In genomic region chrX:48833531-48834138, GRCh38 we compare ENCODE assay signal across 17 cellular contexts. TPM values are rescaled to one million over a fixed set of nuclear protein-coding genes. Genes with fewer than 3 reads are reported as not detected.
DNase-seq lines count a peak whose midpoint lies in the region; ATAC-seq, FAIRE-seq and TF ChIP-seq lines count a peak whose summit lies in the region.
"Had no signal": no experiment of that assay in that cellular context is flagged by ENCODE, and none has a peak within 500 bp of the region (broad histone marks: within the 10 kb centered on the region; RNA-seq: fewer than 3 reads in every experiment).

No MANE protein-coding gene starts in this region.

- TF ChIP-seq CTCF in OCI-LY1 (IDR thresholded peaks at IDR 0.05; ENCODE audit: low read length): no peak
- TF ChIP-seq CTCF in endodermal cell (conservative IDR thresholded peaks at IDR 0.05): peak; percentile 34

- no peak overlapping the region for H3K27ac Mint-ChIP-seq in activated naive CD4-positive, alpha-beta T cell treated with anti-CD3 and anti-CD28 coated beads, Interleukin-2, amount 10 ng/mL, durations not matched to agents 7 days and 5 days
- H3K27ac Mint-ChIP-seq in activated naive CD4-positive, alpha-beta T cell treated with anti-CD3 and anti-CD28 coated beads, Interleukin-2, amount 50 U/mL, for 72 hours: no peak overlapping the region
- H3K27ac Mint-ChIP-seq in endodermal cell: no peak overlapping the region
- H3K27ac Mint-ChIP-seq in activated CD8-positive, alpha-beta T cell treated with anti-CD3 and anti-CD28 coated beads, Interleukin-2, amount 10 ng/mL, durations not matched to agents 7 days and 5 days: no peak overlapping the region

- POLR2A ChIA-PET in activated CD8-positive, alpha-beta T cell treated with anti-CD3 and anti-CD28 coated beads, Interleukin-2, amount 10 ng/mL, durations not matched to agents 7 days and 5 days (lab: Charles Lee): no interaction called here

- H2AFZ ChIP-seq in OCI-LY1 (ENCODE audit: low read length): no peak overlapping the region

- ATAC-seq in activated naive CD4-positive, alpha-beta T cell treated with anti-CD3 and anti-CD28 coated beads, Interleukin-2, amount 50 U/mL, for 72 hours: no peak
- ATAC-seq in HG02798 (IDR thresholded peaks at IDR 0.05; ENCODE audit: poor library complexity, unreplicated experiment): no peak
- no peak for ATAC-seq in activated CD8-positive, alpha-beta T cell treated with anti-CD3 and anti-CD28 coated beads, Interleukin-2, amount 10 ng/mL, durations not matched to agents 7 days and 5 days
- ATAC-seq: GM12878 had no signal

- peak overlapping the region; percentile 64; the same call in 1 of the 2 replicates for H3K4me2 ChIP-seq in OCI-LY1 (ENCODE audit: low read length)

- H3K4me3 ChIP-seq in OCI-LY1 (ENCODE audit: low read depth, low read length, poor library complexity, severe bottlenecking): peak overlapping the region; percentile 76
- H3K4me3 ChIP-seq in endodermal cell (ENCODE audit: low read length): no peak overlapping the region
- no peak overlapping the region for H3K4me3 ChIP-seq in small intestine (ENCODE audit: low read depth in 1 of 2, low read length in 2 of 2)
- H3K4me3 ChIP-seq: GM12878 had no signal

- no peaks in the 10 kb centered on the region for H3K9me3 ChIP-seq in OCI-LY1 (ENCODE audit: low read length)
- H3K9me3 ChIP-seq in endodermal cell (ENCODE audit: control insufficient read depth, low read length): no peaks in the 10 kb centered on the region
- H3K9me3 ChIP-seq in small intestine (ENCODE audit: control insufficient read depth, low read depth): no peaks in the 10 kb centered on the region

- no peaks in the 10 kb centered on the region for H3K9me2 ChIP-seq in OCI-LY1 (ENCODE audit: low read depth, low read length)

- 56 to 58% methylated on average over 5 to 7 of the region's 9 CpGs for WGBS in endodermal cell (ENCODE audit: insufficient coverage in 1 of 2, insufficient read length in 1 of 2), 2 experiments
- WGBS in small intestine, 3 donors: 24 to 40% (median 30%) methylated on average over 9 of the region's 9 CpGs

- H3K79me2 ChIP-seq in OCI-LY1 (ENCODE audit: insufficient read depth, low read length): no peaks in the 10 kb centered on the region

- H3K9me3 Mint-ChIP-seq in activated naive CD4-positive, alpha-beta T cell treated with anti-CD3 and anti-CD28 coated beads, Interleukin-2, amount 10 ng/mL, durations not matched to agents 7 days and 5 days: no peaks in the 10 kb centered on the region
- H3K9me3 Mint-ChIP-seq in activated naive CD4-positive, alpha-beta T cell treated with anti-CD3 and anti-CD28 coated beads, Interleukin-2, amount 50 U/mL, for 72 hours: no peaks in the 10 kb centered on the region
- peaks cover 68% of the 10 kb centered on the region for H3K9me3 Mint-ChIP-seq in endodermal cell
- no peaks in the 10 kb centered on the region for H3K9me3 Mint-ChIP-seq in activated CD8-positive, alpha-beta T cell treated with anti-CD3 and anti-CD28 coated beads, Interleukin-2, amount 10 ng/mL, durations not matched to agents 7 days and 5 days (ENCODE audit: insufficient read depth)

- no peaks in the 10 kb centered on the region for H3K36me3 Mint-ChIP-seq in activated naive CD4-positive, alpha-beta T cell treated with anti-CD3 and anti-CD28 coated beads, Interleukin-2, amount 10 ng/mL, durations not matched to agents 7 days and 5 days
- H3K36me3 Mint-ChIP-seq in activated naive CD4-positive, alpha-beta T cell treated with anti-CD3 and anti-CD28 coated beads, Interleukin-2, amount 50 U/mL, for 72 hours: no peaks in the 10 kb centered on the region
- no peaks in the 10 kb centered on the region for H3K36me3 Mint-ChIP-seq in endodermal cell (ENCODE audit: low read depth)
- H3K36me3 Mint-ChIP-seq in activated CD8-positive, alpha-beta T cell treated with anti-CD3 and anti-CD28 coated beads, Interleukin-2, amount 10 ng/mL, durations not matched to agents 7 days and 5 days (ENCODE audit: low read depth): no peaks in the 10 kb centered on the region

- DNase-seq in activated naive CD4-positive, alpha-beta T cell treated with anti-CD3 and anti-CD28 coated beads, Interleukin-2, amount 10 ng/mL, durations not matched to agents 7 days and 5 days: no peak
- DNase-seq in activated naive CD4-positive, alpha-beta T cell treated with anti-CD3 and anti-CD28 coated beads, Interleukin-2, amount 50 U/mL, for 72 hours (ENCODE audit: low spot score in 2 of 2): no peak
- no peak for DNase-seq in endodermal cell
- DNase-seq in small intestine: peak; percentile 10
- DNase-seq in UCSD-AML1 (lab: John Stamatoyannopoulos, UW; ENCODE audit: unreplicated experiment): no peak
- no peak for DNase-seq in activated CD8-positive, alpha-beta T cell treated with anti-CD3 and anti-CD28 coated beads, Interleukin-2, amount 10 ng/mL, durations not matched to agents 7 days and 5 days
- DNase-seq: foreskin melanocyte, NCI-H510A, T1000 had no signal

- peak overlapping the region; percentile 2 for H3K4me3 Mint-ChIP-seq in activated naive CD4-positive, alpha-beta T cell treated with anti-CD3 and anti-CD28 coated beads, Interleukin-2, amount 10 ng/mL, durations not matched to agents 7 days and 5 days
- no peak overlapping the region for H3K4me3 Mint-ChIP-seq in endodermal cell
- no peak overlapping the region for H3K4me3 Mint-ChIP-seq in activated CD8-positive, alpha-beta T cell treated with anti-CD3 and anti-CD28 coated beads, Interleukin-2, amount 10 ng/mL, durations not matched to agents 7 days and 5 days

- peaks cover 17% of the 10 kb centered on the region for H3K4me1 ChIP-seq in OCI-LY1 (ENCODE audit: insufficient read depth, low read length, severe bottlenecking)
- no peaks in the 10 kb centered on the region for H3K4me1 ChIP-seq in endodermal cell (ENCODE audit: control insufficient read depth, insufficient read depth, low read length)
- H3K4me1 ChIP-seq in small intestine (ENCODE audit: control insufficient read depth in 2 of 2, insufficient read depth in 1 of 2, low read depth in 1 of 2, low read length in 1 of 2): no peaks in the 10 kb centered on the region

- H3K4me1 Mint-ChIP-seq in activated naive CD4-positive, alpha-beta T cell treated with anti-CD3 and anti-CD28 coated beads, Interleukin-2, amount 10 ng/mL, durations not matched to agents 7 days and 5 days: peaks cover 18% of the 10 kb centered on the region
- H3K4me1 Mint-ChIP-seq in endodermal cell: no peaks in the 10 kb centered on the region
- peaks cover 14% of the 10 kb centered on the region for H3K4me1 Mint-ChIP-seq in activated CD8-positive, alpha-beta T cell treated with anti-CD3 and anti-CD28 coated beads, Interleukin-2, amount 10 ng/mL, durations not matched to agents 7 days and 5 days (ENCODE audit: low read depth)

- H3K36me3 ChIP-seq in OCI-LY1 (ENCODE audit: insufficient read depth, low read length): no peaks in the 10 kb centered on the region
- H3K36me3 ChIP-seq in endodermal cell (ENCODE audit: control insufficient read depth, insufficient read depth, low read length): no peaks in the 10 kb centered on the region
- no peaks in the 10 kb centered on the region for H3K36me3 ChIP-seq in small intestine (ENCODE audit: control insufficient read depth in 2 of 2, insufficient read depth in 2 of 2, low read length in 2 of 2)

- CTCF ChIA-PET in activated naive CD4-positive, alpha-beta T cell treated with anti-CD3 and anti-CD28 coated beads, Interleukin-2, amount 10 ng/mL, durations not matched to agents 7 days and 5 days (lab: Charles Lee): no interaction called here
- CTCF ChIA-PET in activated CD8-positive, alpha-beta T cell treated with anti-CD3 and anti-CD28 coated beads, Interleukin-2, amount 10 ng/mL, durations not matched to agents 7 days and 5 days (lab: Charles Lee): no interaction called here

- H3K9ac ChIP-seq in OCI-LY1 (ENCODE audit: low read length) (no peak overlapping the region), endodermal cell (ENCODE audit: extremely low read depth, low read length, poor library complexity, severe bottlenecking) (no peak overlapping the region)

- no peaks in the 10 kb centered on the region for H3K27me3 ChIP-seq in OCI-LY1 (ENCODE audit: insufficient read depth, low read length)
- H3K27me3 ChIP-seq in endodermal cell (ENCODE audit: control insufficient read depth, insufficient read depth, low read length, poor library complexity, severe bottlenecking): peaks cover 60% of the 10 kb centered on the region
- peaks cover 4 to 8% of the 10 kb centered on the region in 2 donors for H3K27me3 ChIP-seq in small intestine (ENCODE audit: control insufficient read depth in 2 of 2, insufficient read depth in 2 of 2, low read length in 2 of 2)

- no peak for FAIRE-seq in small intestine (lab: Jason Lieb, UNC)
- FAIRE-seq: GM12878 had no signal

- no peaks in the 10 kb centered on the region for H4K20me1 ChIP-seq in OCI-LY1 (ENCODE audit: insufficient read depth, low read length)

- H3K27me3 Mint-ChIP-seq in activated naive CD4-positive, alpha-beta T cell treated with anti-CD3 and anti-CD28 coated beads, Interleukin-2, amount 10 ng/mL, durations not matched to agents 7 days and 5 days: peaks cover 79% of the 10 kb centered on the region
- H3K27me3 Mint-ChIP-seq in endodermal cell (ENCODE audit: insufficient read depth): peaks cover 84% of the 10 kb centered on the region
- H3K27me3 Mint-ChIP-seq in activated CD8-positive, alpha-beta T cell treated with anti-CD3 and anti-CD28 coated beads, Interleukin-2, amount 10 ng/mL, durations not matched to agents 7 days and 5 days (ENCODE audit: low read depth): peaks cover 48% of the 10 kb centered on the region

- H3K27ac ChIP-seq in OCI-LY1 (ENCODE audit: low read depth, low read length, poor library complexity, severe bottlenecking) (no peak overlapping the region), endodermal cell (ENCODE audit: low read depth, low read length) (no peak overlapping the region), small intestine (ENCODE audit: low read depth in 1 of 2, low read length in 1 of 2) (no peak overlapping the region)

- H3F3A ChIP-seq in OCI-LY1 (ENCODE audit: insufficient read depth, low read length): no peaks in the 10 kb centered on the region

RNA-seq across cellular contexts. Expression of gene PCSK1N, which starts 1.8 kb away (rescaled TPM):
- 1 to 10 TPM; 1.0 to 2.7 TPM for total RNA-seq in activated naive CD4-positive, alpha-beta T cell treated with anti-CD3 and anti-CD28 coated beads, Interleukin-2, amount 50 U/mL, for 72 hours
- 1 to 10 TPM; 2.9 to 4.0 TPM for total RNA-seq in endodermal cell
- 41.3 TPM for polyA plus RNA-seq in endodermal cell (2013, experiment 1 of 2)
- 47.1 TPM for polyA plus RNA-seq in endodermal cell (2013, experiment 2 of 2)
- 10 to 100 TPM in 1 of 3 donors, 1 to 10 TPM in 1, under 1 TPM in 1; 0.67 to 18.9 (median 8.1) TPM for polyA plus RNA-seq in small intestine
- not detected for total RNA-seq in activated CD8-positive, alpha-beta T cell treated with anti-CD3 and anti-CD28 coated beads, Interleukin-2, amount 10 ng/mL, durations not matched to agents 7 days and 5 days
- total RNA-seq: GM12878, HT1080 had no signal

RNA-seq across cellular contexts. Expression of gene ERAS, which starts 7.3 kb away (rescaled TPM):
- total RNA-seq in activated naive CD4-positive, alpha-beta T cell treated with anti-CD3 and anti-CD28 coated beads, Interleukin-2, amount 50 U/mL, for 72 hours: under 1 TPM; 0.23 to 0.31 TPM
- not detected for total RNA-seq in endodermal cell
- 0.50 TPM for polyA plus RNA-seq in endodermal cell (2013, experiment 1 of 2)
- not detected for polyA plus RNA-seq in endodermal cell (2013, experiment 2 of 2)
- under 1 TPM in 1 of 3 donors, not detected in 2; 0.07 TPM for polyA plus RNA-seq in small intestine
- not detected for total RNA-seq in activated CD8-positive, alpha-beta T cell treated with anti-CD3 and anti-CD28 coated beads, Interleukin-2, amount 10 ng/mL, durations not matched to agents 7 days and 5 days
- total RNA-seq: cardiac septum, GM12878, HT1080, lower leg skin, urinary bladder had no signal
- polyA plus RNA-seq: GM12878 had no signal

RNA-seq across cellular contexts. Expression of gene HDAC6, which starts 31.8 kb away (rescaled TPM):
- total RNA-seq in activated naive CD4-positive, alpha-beta T cell treated with anti-CD3 and anti-CD28 coated beads, Interleukin-2, amount 50 U/mL, for 72 hours: 100 to 1,000 TPM in 1 of 2 donors, 10 to 100 TPM in 1; 77.0 to 189 TPM
- 100 to 1,000 TPM; 121 to 135 TPM for total RNA-seq in endodermal cell
- 154 TPM for polyA plus RNA-seq in endodermal cell (2013, experiment 1 of 2)
- 143 TPM for polyA plus RNA-seq in endodermal cell (2013, experiment 2 of 2)
- polyA plus RNA-seq in small intestine: 100 to 1,000 TPM in 1 of 3 donors, 10 to 100 TPM in 2; 51.5 to 110 (median 95.7) TPM
- 10 to 100 TPM; 77.3 to 88.9 TPM for total RNA-seq in activated CD8-positive, alpha-beta T cell treated with anti-CD3 and anti-CD28 coated beads, Interleukin-2, amount 10 ng/mL, durations not matched to agents 7 days and 5 days

RNA-seq across cellular contexts. Expression of gene GATA1, which starts 47.2 kb away (rescaled TPM):
- under 1 TPM in 1 of 2 donors, not detected in 1; 0.25 TPM for total RNA-seq in activated naive CD4-positive, alpha-beta T cell treated with anti-CD3 and anti-CD28 coated beads, Interleukin-2, amount 50 U/mL, for 72 hours
- not detected for total RNA-seq in endodermal cell
- polyA plus RNA-seq in endodermal cell (2013, experiment 1 of 2): not detected
- polyA plus RNA-seq in endodermal cell (2013, experiment 2 of 2): not detected
- polyA plus RNA-seq in small intestine: under 1 TPM in 1 of 3 donors, not detected in 2; 0.09 TPM
- total RNA-seq in activated CD8-positive, alpha-beta T cell treated with anti-CD3 and anti-CD28 coated beads, Interleukin-2, amount 10 ng/mL, durations not matched to agents 7 days and 5 days: not detected
- total RNA-seq: cardiac septum, HT1080, lower leg skin, renal cortical epithelial cell, urinary bladder had no signal
